ENCODE assay signal across 30 cellular contexts in the genomic region with DNA sequence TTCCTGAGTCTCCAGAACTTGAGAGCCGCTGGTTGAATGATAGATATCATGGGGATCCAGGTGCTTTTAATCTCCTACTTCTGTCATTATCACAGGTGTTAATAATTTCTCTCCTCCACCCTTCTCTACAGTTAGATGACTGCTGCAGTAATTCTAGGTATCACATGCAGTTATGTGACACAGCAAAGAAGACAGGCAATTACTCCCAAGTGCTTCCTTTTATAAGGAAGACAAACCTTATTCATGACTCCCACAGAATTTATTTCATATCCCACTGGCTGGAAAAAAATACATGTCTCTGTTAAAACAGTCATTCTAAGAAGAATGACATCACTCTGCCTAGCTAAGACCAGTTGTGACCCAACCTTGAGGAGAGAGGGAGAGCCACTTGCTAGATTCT.
"Had no signal": no experiment of that assay in that cellular context is flagged by ENCODE, and none has a peak within 500 bp of the region (broad histone marks: within the 10 kb centered on the region; RNA-seq: fewer than 3 reads in every experiment).

No MANE protein-coding gene starts in this region.

- H3K4me2 ChIP-seq: hepatocyte, smooth muscle cell had no signal

- H3K27ac ChIP-seq: dorsolateral prefrontal cortex, epithelial cell of prostate, gastrocnemius medialis, hepatocyte, neutrophil, pancreas, right atrium auricular region, suprapubic skin, transverse colon, upper lobe of right lung, uterus had no signal

- H3K4me3 Mint-ChIP-seq: endodermal cell; memory B cell; natural killer cell; neural crest cell; stimulated activated naive CD8-positive, alpha-beta T cell treated with anti-CD3 and anti-CD28 coated beads, Interleukin-15, amount 100 ng/mL, for 72 hours had no signal

- H3K79me2 ChIP-seq: hepatocyte had no signal

- ATAC-seq: esophagus mucosa; gastrocnemius medialis; left lobe of liver; natural killer cell; pancreas; sciatic nerve; stimulated activated naive CD8-positive, alpha-beta T cell treated with anti-CD3 and anti-CD28 coated beads, Interleukin-15, amount 100 ng/mL, for 72 hours; upper lobe of right lung had no signal

- H3K36me3 Mint-ChIP-seq: memory B cell, natural killer cell had no signal

- H3K36me3 ChIP-seq: gastrocnemius medialis, neutrophil, pancreas, right atrium auricular region, suprapubic skin, transverse colon, upper lobe of right lung had no signal

- H3K4me1 ChIP-seq: gastrocnemius medialis, pancreas, right atrium auricular region, suprapubic skin, transverse colon, upper lobe of right lung, uterus had no signal

- H3K27me3 ChIP-seq: dorsolateral prefrontal cortex, gastrocnemius medialis, hepatocyte, neutrophil, pancreas, right atrium auricular region, suprapubic skin, transverse colon, upper lobe of right lung, uterus had no signal

- H3K4me1 Mint-ChIP-seq: endodermal cell; memory B cell; natural killer cell; neural crest cell; stimulated activated naive CD8-positive, alpha-beta T cell treated with anti-CD3 and anti-CD28 coated beads, Interleukin-15, amount 100 ng/mL, for 72 hours had no signal

- DNase-seq: dorsolateral prefrontal cortex; effector CD4-positive, alpha-beta T cell; endodermal cell; foreskin fibroblast; gastrocnemius medialis; kidney; natural killer cell; pancreas; stimulated activated CD4-positive, alpha-beta T cell treated with anti-CD3 and anti-CD28 coated beads, Interleukin-12 subunit alpha, Interleukin-12 subunit beta, amount 100 ng/mL, for 4 hours; stimulated activated CD4-positive, alpha-beta T cell treated with anti-CD3 and anti-CD28 coated beads, Interleukin-1b, Interleukin-23, amount 100 ng/mL, for 48 hours; stimulated activated CD4-positive, alpha-beta T cell treated with anti-CD3 and anti-CD28 coated beads, Interleukin-4, amount 100 ng/mL, for 1 hour; stimulated activated CD8-positive, alpha-beta memory T cell treated with anti-CD3 and anti-CD28 coated beads, Interleukin-4, amount 100 ng/mL, for 48 hours; stimulated activated naive CD4-positive, alpha-beta T cell; stimulated activated naive CD8-positive, alpha-beta T cell treated with anti-CD3 and anti-CD28 coated beads, Interleukin-15, amount 100 ng/mL, for 72 hours; transverse colon; upper lobe of right lung; uterus had no signal

- H3K9me3 Mint-ChIP-seq: endodermal cell, neural crest cell had no signal

- H3K27me3 Mint-ChIP-seq: memory B cell; progenitor cell of endocrine pancreas; stimulated activated naive CD8-positive, alpha-beta T cell treated with anti-CD3 and anti-CD28 coated beads, Interleukin-15, amount 100 ng/mL, for 72 hours had no signal

- H3K4me3 ChIP-seq: dorsolateral prefrontal cortex, gastrocnemius medialis, hepatocyte, lung, pancreas, right atrium auricular region, smooth muscle cell, suprapubic skin, transverse colon, upper lobe of right lung, uterus had no signal

- H2AFZ ChIP-seq: hepatocyte had no signal

- H3K27ac Mint-ChIP-seq: endodermal cell; memory B cell; natural killer cell; progenitor cell of endocrine pancreas; stimulated activated naive CD8-positive, alpha-beta T cell treated with anti-CD3 and anti-CD28 coated beads, Interleukin-15, amount 100 ng/mL, for 72 hours had no signal
